8 cellular contexts compared by ENCODE assay signal in genomic region chr2:64522843-64523428, GRCh38. TPM values are rescaled to one million over a fixed set of nuclear protein-coding genes. Genes with fewer than 3 reads are reported as not detected.
DNase-seq lines count a peak whose midpoint lies in the region; ATAC-seq and TF ChIP-seq lines count a peak whose summit lies in the region.

No MANE protein-coding gene starts in this region.

- no peaks in the 10 kb centered on the region for H3K9me3 ChIP-seq in cardiac muscle cell (ENCODE audit: low read depth)

- CTCF ChIA-PET in WTC11 (lab: Charles Lee): interaction anchor here (0.6 to 3.5 kb wide), 25 partner anchors 8 to 507 kb away, joined by 3 to 28 read pairs (median 4); partner anchors contain the start of gene LGALSL

- peaks cover 21% of the 10 kb centered on the region for H3K4me1 ChIP-seq in cardiac muscle cell (ENCODE audit: low read depth)

- H3K27me3 Mint-ChIP-seq in WTC11 (ENCODE audit: low read depth): no peaks in the 10 kb centered on the region

- H3K4me3 Mint-ChIP-seq in WTC11: peak overlapping the region; percentile 100

- H3K36me3 ChIP-seq in cardiac muscle cell: no peaks in the 10 kb centered on the region

- intact Hi-C loops in cardiac septum (cut with DNase I): loop anchor here (2.0 to 10.0 kb wide), 5 partner anchors 40 to 532 kb away; partner anchors contain the start of genes CEP68 and SERTAD2

- peaks cover 3% of the 10 kb centered on the region for H3K27me3 ChIP-seq in cardiac muscle cell

- no peaks in the 10 kb centered on the region for H3K9me3 Mint-ChIP-seq in WTC11

- H3K27ac Mint-ChIP-seq in WTC11: no peak overlapping the region

- POLR2A ChIA-PET in WTC11 (lab: Charles Lee): interaction anchor here (1.1 to 1.4 kb wide), 2 partner anchors 17 to 52 kb away, joined by 3 to 4 read pairs; no protein-coding TSS in a partner anchor

- DNase-seq in cardiac muscle cell (ENCODE audit: low read depth in 1 of 2, low spot score in 1 of 2) (peak; percentile 80 to 89), cardiac septum (ENCODE audit: low spot score) (no peak), NCI-H2227 treated with DMSO at 0.1 percent for 48 hours (lab: John Stamatoyannopoulos, UW) (peak; percentile 69), WTC11 (ENCODE audit: low spot score) (no peak), left kidney (ENCODE audit: low read depth, low spot score) (peak; percentile 93)
- DNase-seq in central memory CD4-positive, alpha-beta T cell: peak; percentile 77
- DNase-seq in stimulated activated CD4-positive, alpha-beta T cell treated with anti-CD3 and anti-CD28 coated beads, Interleukin-1b, Interleukin-23, amount 100 ng/mL, for 24 hours (ENCODE audit: low read depth in 4 of 4, low spot score in 1 of 4): peak; percentile 43 to 60 (median 54)

- H3K4me3 ChIP-seq in cardiac muscle cell: peak overlapping the region; percentile 90

- no peaks in the 10 kb centered on the region for H3K36me3 Mint-ChIP-seq in WTC11

- ATAC-seq in WTC11 (no peak), HG03571 (IDR thresholded peaks at IDR 0.05; ENCODE audit: unreplicated experiment) (no peak)

- peak; percentile 84 for TF ChIP-seq CTCF in cardiac muscle cell (IDR thresholded peaks at IDR 0.05; ENCODE audit: low read depth, low read length)
- TF ChIP-seq CTCF in WTC11 (IDR thresholded peaks at IDR 0.05): peak; percentile 34; the same call in 1 of the 2 replicates

- H3K27ac ChIP-seq in cardiac muscle cell: no peak overlapping the region

- H3K4me1 Mint-ChIP-seq in WTC11: peaks cover 18% of the 10 kb centered on the region

TF ChIP-seq in WTC11, 78 proteins besides CTCF, POLR2A, EP300 and RAD21:
- TF ChIP-seq SP1 (CRISPR knock-in tag; conservative IDR thresholded peaks at IDR 0.05) (no peak), ETV6 (CRISPR knock-in tag; IDR thresholded peaks at IDR 0.05) (0 out of 2 replicates have a peak, but pooled peaks have one; percentile 21)

RNA-seq across cellular contexts. Expression of gene AFTPH, which starts 1.2 kb away (rescaled TPM):
- 11.9 and 18.5 TPM in 2 replicates for total RNA-seq in cardiac muscle cell
- 7.1 and 8.8 TPM in 2 replicates for polyA plus RNA-seq in cardiac muscle cell
- 13.6 TPM for total RNA-seq in cardiac septum
- 14.9 to 16.3 TPM (median 15.0 TPM) in 3 replicates for total RNA-seq in WTC11 (2021)

Comparison
In these comparisons a context has a peak if more than half of its experiments do, and no peak if none do; other contexts are left out.
1. DNase-seq: peak in cardiac muscle cell (2 of 2), NCI-H2227 treated with DMSO at 0.1 percent for 48 hours (single experiment), central memory CD4-positive, alpha-beta T cell (single experiment), left kidney (single experiment) and stimulated activated CD4-positive, alpha-beta T cell treated with anti-CD3 and anti-CD28 coated beads, Interleukin-1b, Interleukin-23, amount 100 ng/mL, for 24 hours (4 of 4); none in cardiac septum (single experiment) and WTC11 (single experiment).